28 cellular contexts compared by ENCODE assay signal in the genomic region with DNA sequence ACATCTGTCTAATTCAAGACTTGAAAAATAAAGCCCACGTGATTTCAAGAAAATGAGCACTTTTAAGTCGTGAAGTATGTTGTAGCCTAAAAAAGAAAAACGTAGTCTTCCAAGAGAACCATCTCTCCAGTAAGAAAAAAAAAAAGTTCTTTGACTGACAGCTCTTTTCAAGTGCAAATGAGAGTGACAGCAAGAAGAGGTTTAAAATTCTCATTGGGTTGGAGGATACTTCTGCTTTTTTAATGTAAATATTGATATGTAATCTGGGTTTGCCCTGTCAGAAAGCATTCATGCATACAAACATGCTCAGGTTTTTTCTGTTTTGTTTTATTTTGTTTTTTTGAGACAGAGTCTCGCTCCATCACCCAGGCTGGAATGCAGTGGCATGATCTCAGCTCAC. TPM values are rescaled to one million over a fixed set of nuclear protein-coding genes. Genes with fewer than 3 reads are reported as not detected.
A peak's percentile ranks its signal among the peaks of the same experiment; 100 is the strongest.
DNase-seq lines count a peak whose midpoint lies in the region; ATAC-seq, FAIRE-seq and TF ChIP-seq lines count a peak whose summit lies in the region.
"Had no signal": no experiment of that assay in that cellular context is flagged by ENCODE, and none has a peak within 500 bp of the region (broad histone marks: within the 10 kb centered on the region; RNA-seq: fewer than 3 reads in every experiment).

No MANE protein-coding gene starts in this region.

- H3K36me3 Mint-ChIP-seq in stimulated activated memory B cell treated with anti-CD40 and anti-IgM and Interleukin-4, amounts not matched to agents 10 μg/mL and 1 μg/mL and 100 μg/mL, for 72 hours: no peaks in the 10 kb centered on the region
- H3K36me3 Mint-ChIP-seq in chondrocyte (ENCODE audit: low read depth): no peaks in the 10 kb centered on the region
- H3K36me3 Mint-ChIP-seq: T-cell had no signal

- peak overlapping the region; percentile 67 for H3K4me3 Mint-ChIP-seq in stimulated activated memory B cell treated with anti-CD40 and anti-IgM and Interleukin-4, amounts not matched to agents 10 μg/mL and 1 μg/mL and 100 μg/mL, for 72 hours
- H3K4me3 Mint-ChIP-seq in chondrocyte (ENCODE audit: unreplicated experiment): no peak overlapping the region
- H3K4me3 Mint-ChIP-seq: activated T-cell treated with anti-CD3 and anti-CD28 coated beads, Interleukin-2, amount 50 U/mL, for 72 hours; H9; T-cell had no signal

- no peak overlapping the region for H2AFZ ChIP-seq in OCI-LY3 (ENCODE audit: low read depth, low read length)
- H2AFZ ChIP-seq: PC-9 had no signal

- H3K4me1 Mint-ChIP-seq in stimulated activated memory B cell treated with anti-CD40 and anti-IgM and Interleukin-4, amounts not matched to agents 10 μg/mL and 1 μg/mL and 100 μg/mL, for 72 hours: peaks cover 38% of the 10 kb centered on the region
- H3K4me1 Mint-ChIP-seq in chondrocyte (ENCODE audit: low read depth): peaks cover 6% of the 10 kb centered on the region
- H3K4me1 Mint-ChIP-seq: H9 had no signal

- H3K9ac ChIP-seq in OCI-LY3 (ENCODE audit: low read length): no peak overlapping the region

- peak overlapping the region; percentile 68 for H3K4me2 ChIP-seq in OCI-LY3 (ENCODE audit: low read length)
- H3K4me2 ChIP-seq: PC-9 had no signal

- ATAC-seq in GM21717 (IDR thresholded peaks at IDR 0.05; ENCODE audit: unreplicated experiment): peak; percentile 43
- peak; percentile 90 for ATAC-seq in stimulated activated memory B cell treated with anti-CD40 and anti-IgM and Interleukin-4, amounts not matched to agents 10 μg/mL and 1 μg/mL and 100 μg/mL, for 72 hours
- ATAC-seq: activated T-cell treated with anti-CD3 and anti-CD28 coated beads, Interleukin-2, amount 50 U/mL, for 72 hours; left cardiac atrium; T-cell had no signal

- 0 out of 2 replicates have a peak overlapping the region, but pooled peaks have one; percentile 25 for H3K27ac ChIP-seq in OCI-LY3 (ENCODE audit: low read length)
- H3K27ac ChIP-seq in vagina: no peak overlapping the region
- H3K27ac ChIP-seq: ascending aorta, dorsolateral prefrontal cortex, PC-9, stomach, tibial nerve had no signal

- H3K79me2 ChIP-seq in OCI-LY3 (ENCODE audit: low read length): peaks cover 9% of the 10 kb centered on the region; the same call in 1 of the 2 replicates

- peaks cover 42% of the 10 kb centered on the region for H3K4me1 ChIP-seq in OCI-LY3 (ENCODE audit: low read length)
- H3K4me1 ChIP-seq in vagina: peaks cover 33% of the 10 kb centered on the region
- H3K4me1 ChIP-seq: ascending aorta had no signal

- H3K36me3 ChIP-seq in OCI-LY3 (replicated peaks; ENCODE audit: low read depth, low read length): no peaks in the 10 kb centered on the region
- H3K36me3 ChIP-seq in vagina: no peaks in the 10 kb centered on the region
- H3K36me3 ChIP-seq: ascending aorta, stomach, tibial nerve had no signal

- H3K9me3 Mint-ChIP-seq in stimulated activated memory B cell treated with anti-CD40 and anti-IgM and Interleukin-4, amounts not matched to agents 10 μg/mL and 1 μg/mL and 100 μg/mL, for 72 hours: peaks cover 2% of the 10 kb centered on the region
- no peaks in the 10 kb centered on the region for H3K9me3 Mint-ChIP-seq in chondrocyte (ENCODE audit: low read depth)
- H3K9me3 Mint-ChIP-seq: activated T-cell treated with anti-CD3 and anti-CD28 coated beads, Interleukin-2, amount 50 U/mL, for 72 hours; H9; T-cell had no signal

- intact Hi-C loops in vagina (cut with DNase I): loop anchor here (10.0 kb wide), 1 partner anchor 137 kb away; no protein-coding TSS in a partner anchor

- H4K20me1 ChIP-seq in OCI-LY3 (ENCODE audit: insufficient read depth, low read length): no peaks in the 10 kb centered on the region

- H3K9me3 ChIP-seq in OCI-LY3 (ENCODE audit: insufficient read depth, low read length) (no peaks in the 10 kb centered on the region), vagina (no peaks in the 10 kb centered on the region)
- H3K9me3 ChIP-seq: ascending aorta, stomach, tibial nerve had no signal

- no peak for TF ChIP-seq POLR2A in vagina (IDR thresholded peaks at IDR 0.05)

- peak overlapping the region; percentile 79 for H3K27ac Mint-ChIP-seq in stimulated activated memory B cell treated with anti-CD40 and anti-IgM and Interleukin-4, amounts not matched to agents 10 μg/mL and 1 μg/mL and 100 μg/mL, for 72 hours
- H3K27ac Mint-ChIP-seq in chondrocyte (ENCODE audit: unreplicated experiment): no peak overlapping the region
- H3K27ac Mint-ChIP-seq: activated T-cell treated with anti-CD3 and anti-CD28 coated beads, Interleukin-2, amount 50 U/mL, for 72 hours; H9; T-cell had no signal

- no peak for TF ChIP-seq CTCF in OCI-LY3 (IDR thresholded peaks at IDR 0.05; ENCODE audit: low read depth, low read length)
- no peak for TF ChIP-seq CTCF in chondrocyte (IDR thresholded peaks at IDR 0.05)
- no peak for TF ChIP-seq CTCF in vagina (IDR thresholded peaks at IDR 0.05)

- no peaks in the 10 kb centered on the region for H3K27me3 Mint-ChIP-seq in stimulated activated memory B cell treated with anti-CD40 and anti-IgM and Interleukin-4, amounts not matched to agents 10 μg/mL and 1 μg/mL and 100 μg/mL, for 72 hours
- H3K27me3 Mint-ChIP-seq in chondrocyte (ENCODE audit: low read depth): no peaks in the 10 kb centered on the region
- H3K27me3 Mint-ChIP-seq: T-cell had no signal

- H3K4me3 ChIP-seq in OCI-LY3 (ENCODE audit: low read length): peak overlapping the region; percentile 37; the same call in 1 of the 2 replicates
- no peak overlapping the region for H3K4me3 ChIP-seq in vagina
- H3K4me3 ChIP-seq: ascending aorta, dorsolateral prefrontal cortex, PC-9, stomach, tibial nerve had no signal

- peak; percentile 23 for DNase-seq in NCI-H2171 treated with DMSO at 0.1 percent for 48 hours (lab: John Stamatoyannopoulos, UW)
- DNase-seq in NCI-H2171 (lab: John Stamatoyannopoulos, UW): no peak
- no peak for DNase-seq in chondrocyte (ENCODE audit: low spot score)
- no peak for DNase-seq in vagina (ENCODE audit: extremely low spot score in 2 of 2)
- no peak for DNase-seq in urothelium cell line (ENCODE audit: low spot score)
- DNase-seq: 8988T; activated CD4-positive, alpha-beta T cell treated with anti-CD3 and anti-CD28 coated beads for 48 hours; activated naive CD4-positive, alpha-beta T cell treated with anti-CD3 and anti-CD28 coated beads, Interleukin-2, amount 50 U/mL, for 16 hours; activated T-cell treated with anti-CD3 and anti-CD28 coated beads, Interleukin-2, amount 50 U/mL, for 72 hours; central memory CD4-positive, alpha-beta T cell; dorsolateral prefrontal cortex; H9; head of caudate nucleus; KG1; left cardiac atrium; MV-4-11; NCI-H1694 treated with DMSO at 0.1 percent for 48 hours; PC-9; SIG-M5; stimulated activated CD4-positive, alpha-beta T cell treated with anti-CD3 and anti-CD28 coated beads, Interleukin-4, amount 100 ng/mL, for 1 hour; stomach; T-cell had no signal

- no peaks in the 10 kb centered on the region for H3K27me3 ChIP-seq in OCI-LY3 (ENCODE audit: low read depth, low read length)
- H3K27me3 ChIP-seq in vagina: no peaks in the 10 kb centered on the region
- H3K27me3 ChIP-seq: ascending aorta, dorsolateral prefrontal cortex, stomach, tibial nerve had no signal

- no peak for FAIRE-seq in urothelium cell line (lab: Jason Lieb, UNC)
- FAIRE-seq: TTC549 had no signal

RNA-seq across cellular contexts. Expression of a gene that starts 32.3 kb away (rescaled TPM):
- 35.6 to 46.8 TPM (median 36.8 TPM) in 3 replicates for total RNA-seq in chondrocyte
- total RNA-seq in vagina: 56.2 TPM
